In the genomic region with DNA sequence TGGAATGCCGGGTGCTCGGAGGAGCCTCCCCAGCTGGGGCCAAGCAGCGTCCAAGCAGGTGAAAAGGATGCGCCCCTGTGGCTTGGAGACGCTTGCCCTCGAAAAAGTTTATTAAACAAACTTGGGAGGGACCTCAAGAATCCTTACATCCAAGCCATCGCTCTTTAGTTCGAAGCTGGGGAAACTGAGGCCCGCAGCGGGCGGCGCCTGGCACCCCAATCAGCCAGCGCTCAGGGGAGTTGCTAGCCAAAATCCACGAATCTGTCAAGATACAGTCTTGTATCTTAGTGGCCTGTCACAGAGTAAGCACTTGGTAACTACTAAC, we compare ENCODE assay signal across 9 cellular contexts. TPM values are rescaled to one million over a fixed set of nuclear protein-coding genes. Genes with fewer than 3 reads are reported as not detected.
DNase-seq lines count a peak whose midpoint lies in the region; ATAC-seq, FAIRE-seq and TF ChIP-seq lines count a peak whose summit lies in the region.
"Had no signal": no experiment of that assay in that cellular context is flagged by ENCODE, and none has a peak within 500 bp of the region (broad histone marks: within the 10 kb centered on the region; RNA-seq: fewer than 3 reads in every experiment).

No MANE protein-coding gene starts in this region.

- H3K79me2 ChIP-seq in K562 (ENCODE audit: control insufficient read depth, insufficient read depth, low read length) = peaks cover 9% of the 10 kb centered on the region; the same call in 2 of the 3 replicates

- peak overlapping the region; percentile 78 for H3K27ac Mint-ChIP-seq in memory B cell

- peak overlapping the region; percentile 98 for H2AFZ ChIP-seq in K562 (ENCODE audit: low read depth, low read length)

- no peak for TF ChIP-seq EP300 in K562 (IDR thresholded peaks at IDR 0.05; ENCODE audit: low read length)
- no peak for TF ChIP-seq EP300 in transverse colon (IDR thresholded peaks at IDR 0.05; ENCODE audit: low read depth)

- no peaks in the 10 kb centered on the region for H3K36me3 Mint-ChIP-seq in memory B cell

- H3K4me1 ChIP-seq in cardiac muscle cell (ENCODE audit: low read depth) (peaks cover 9% of the 10 kb centered on the region), right cardiac atrium (ENCODE audit: control insufficient read depth, insufficient read depth, low read length) (peaks cover 2% of the 10 kb centered on the region), K562 (replicated peaks in 1 of 2; ENCODE audit: control insufficient read depth in 2 of 2, insufficient read depth in 2 of 2, low read length in 2 of 2) (peaks cover 6 to 24% of the 10 kb centered on the region in 2 experiments; a peak in 4 of 5 replicates), transverse colon (peaks cover 8 to 14% (median 12%) of the 10 kb centered on the region in 4 donors)

- H3K36me3 ChIP-seq in cardiac muscle cell = no peaks in the 10 kb centered on the region
- H3K36me3 ChIP-seq in K562 (ENCODE audit: control insufficient read depth, insufficient read depth, low read length) = no peaks in the 10 kb centered on the region
- H3K36me3 ChIP-seq in transverse colon = no peaks in the 10 kb centered on the region

- no peaks in the 10 kb centered on the region for H3K9me3 Mint-ChIP-seq in memory B cell

- DNase-seq in cardiac muscle cell (ENCODE audit: low read depth in 1 of 2, low spot score in 1 of 2) (no peak), right cardiac atrium (no peak), K562 (ENCODE audit: extremely low read depth in 1 of 4, low spot score in 3 of 4) (no peak), memory B cell (ENCODE audit: low spot score in 2 of 2) (no peak), transverse colon (no peak), activated gamma-delta T cell treated with Interleukin-2 at 50 U/mL for 16 hours (no peak)

- H3K4me3 Mint-ChIP-seq in memory B cell = peak overlapping the region; percentile 88

- no peak for TF ChIP-seq RAD21 in K562 (CRISPR knock-in tag; conservative IDR thresholded peaks at IDR 0.05 in 1 of 2, IDR thresholded peaks at IDR 0.05 in 1 of 2)

- POLR2A ChIA-PET in K562 (lab: Yijun Ruan, JAX) = interaction anchor here (1.1 to 2.1 kb wide), 2 partner anchors 14 to 115 kb away, joined by 6 to 11 read pairs; a partner anchor contains a TSS

- ATAC-seq in right cardiac atrium (no peak), K562 (no peak), memory B cell (ENCODE audit: low read depth) (no peak), HG03457 (IDR thresholded peaks at IDR 0.05; ENCODE audit: unreplicated experiment) (no peak), GM18868 (IDR thresholded peaks at IDR 0.05; ENCODE audit: unreplicated experiment) (no peak)

- no peaks in the 10 kb centered on the region for H4K20me1 ChIP-seq in K562 (replicated peaks; ENCODE audit: control insufficient read depth, insufficient read depth, low read length)

- FAIRE-seq in K562 (lab: Jason Lieb, UNC) = no peak
- FAIRE-seq: TTC549 had no signal

- H3K27me3 ChIP-seq in cardiac muscle cell (no peaks in the 10 kb centered on the region), right cardiac atrium (ENCODE audit: control insufficient read depth, insufficient read depth) (no peaks in the 10 kb centered on the region), K562 (ENCODE audit: control insufficient read depth in 2 of 2, insufficient read depth in 2 of 2, low read length in 2 of 2) (no peaks in the 10 kb centered on the region), transverse colon (no peaks in the 10 kb centered on the region)

- peak overlapping the region; percentile 80 to 91; a peak in 3 of 4 replicates for H3K9ac ChIP-seq in K562 (ENCODE audit: insufficient read depth in 1 of 2, low read depth in 2 of 2, low read length in 2 of 2)

- H3K9me3 ChIP-seq in cardiac muscle cell (ENCODE audit: low read depth) (no peaks in the 10 kb centered on the region), right cardiac atrium (ENCODE audit: control insufficient read depth, low read length) (no peaks in the 10 kb centered on the region), K562 (replicated peaks; ENCODE audit: control insufficient read depth, insufficient read depth, low read depth, low read length) (no peaks in the 10 kb centered on the region), transverse colon (no peaks in the 10 kb centered on the region)

- peaks cover 18% of the 10 kb centered on the region for H3K4me1 Mint-ChIP-seq in memory B cell

- H3K4me3 ChIP-seq in cardiac muscle cell (peak overlapping the region; percentile 66), right cardiac atrium (ENCODE audit: low read length) (no peak overlapping the region), K562 (peak overlapping the region; percentile 76), transverse colon (peak overlapping the region in 3 of 4 donors; percentile 61 to 78 (median 70))

- no peak overlapping the region for H3K27ac ChIP-seq in cardiac muscle cell
- no peak overlapping the region for H3K27ac ChIP-seq in right cardiac atrium (ENCODE audit: low read length)
- H3K27ac ChIP-seq in K562 (ENCODE audit: extremely low read depth, low read depth, low read length) = no peak overlapping the region
- peak overlapping the region; percentile 71 to 88 (median 85) for H3K27ac ChIP-seq in transverse colon

- 28% methylated on average over 14 of the region's 14 CpGs for WGBS in right cardiac atrium
- WGBS in K562 (ENCODE audit: insufficient coverage, low coverage, missing lambda C conversion rate) = 36% methylated on average over 14 of the region's 14 CpGs
- 28% methylated on average over 14 of the region's 14 CpGs; no CpG with 5 or more reads in 1 of the 2 donors for WGBS in transverse colon (ENCODE audit: low coverage in 1 of 2), 2 donors

- no TSS peak for BruUV-seq in K562 (replicated peaks; lab: Mats Ljungman, UMichigan)

- no peak for TF ChIP-seq CTCF in cardiac muscle cell (IDR thresholded peaks at IDR 0.05; ENCODE audit: low read depth, low read length)
- no peak; a peak in 1 of 6 replicates for TF ChIP-seq CTCF in K562 (IDR thresholded peaks at IDR 0.05 in 2 of 3, conservative IDR thresholded peaks at IDR 0.05 in 1 of 3; ENCODE audit: insufficient read depth in 2 of 3, low read depth in 1 of 3, low read length in 3 of 3)
- no peak for TF ChIP-seq CTCF in transverse colon (IDR thresholded peaks at IDR 0.05)

- H3K9me1 ChIP-seq in K562 (ENCODE audit: control insufficient read depth, insufficient read depth, low read length) = no peaks in the 10 kb centered on the region

- H3K4me2 ChIP-seq in K562 (ENCODE audit: insufficient read depth, low read length) = peak overlapping the region; percentile 91

- H3K27me3 Mint-ChIP-seq in memory B cell = peaks cover 3% of the 10 kb centered on the region

- TF ChIP-seq POLR2A in K562 (conservative IDR thresholded peaks at IDR 0.05) (no peak), transverse colon (IDR thresholded peaks at IDR 0.05) (no peak)

- in situ Hi-C loops in K562 (cut with MboI) = loop anchor here (5.0 to 10.0 kb wide), 2 partner anchors 84 to 402 kb away; no protein-coding TSS in a partner anchor
- in situ Hi-C loops in transverse colon (cut with MboI; ENCODE audit: low pct_ligation_motif_present in 1 of 4, low pct_unique_long_range_greater_than_20kb in 1 of 4, low sequenced_read_pairs in 3 of 4) = loop anchor here (5.0 to 25.0 kb wide), 5 partner anchors 82 to 402 kb away; a partner anchor contains a TSS

- CTCF ChIA-PET in K562 (lab: Yijun Ruan, JAX; ENCODE audit: low intra/inter-chr PET ratio) = interaction anchor here (0.8 to 2.5 kb wide), 2 partner anchors 84 to 107 kb away, joined by 4 to 14 read pairs; no protein-coding TSS in a partner anchor

- intact Hi-C loops in right cardiac atrium (cut with DNase I) (loop anchor here (2.0 to 10.0 kb wide), 4 partner anchors 82 to 402 kb away; no protein-coding TSS in a partner anchor), K562 (cut with micrococcal nuclease) (loop anchor here (1.0 kb wide), 1 partner anchor 84 kb away; no protein-coding TSS in a partner anchor), transverse colon (cut with DNase I; ENCODE audit: low total_unique reads) (loop anchor here (10.0 kb wide), 2 partner anchors 142 to 402 kb away; no protein-coding TSS in a partner anchor)

RNA-seq across cellular contexts. Expression of a gene that starts 0.6 kb away (rescaled TPM):
- total RNA-seq in cardiac muscle cell (54.0 and 54.5 TPM in 2 replicates), right cardiac atrium (10 to 100 TPM in 3 of 4 donors, 1 to 10 TPM in 1; 9.8 to 14.6 (median 12.1) TPM), K562 (2014; rRNA removed) (24.0 and 24.9 TPM in 2 replicates), K562 (2014; rRNA removed; fragmentation: Illumina TruSeq; extraction: Trizol) (7.6 and 10.3 TPM in 2 replicates), K562 (2015; rRNA removed; fragmentation: Illumina TruSeq; extraction: Trizol) (8.9 and 10.0 TPM in 2 replicates), K562 (2021) (12.7 and 15.0 TPM in 2 replicates), transverse colon (10 to 100 TPM in 2 of 4 donors, 1 to 10 TPM in 2; 6.0 to 17.6 (median 9.5) TPM)
- polyA plus RNA-seq in cardiac muscle cell (58.7 and 65.7 TPM in 2 replicates), right cardiac atrium (20.9 TPM), K562 (2011; rRNA removed) (23.4 and 28.0 TPM in 2 replicates), K562 (2014; fragmentation: Illumina TruSeq; extraction: Trizol) (14.3 and 18.9 TPM in 2 replicates), K562 (2014; fragmentation: Nextera tagmentation; extraction: Ambion mirVana) (10 to 100 TPM in 1 of 2 experiments, 1 to 10 TPM in 1; 9.5 to 17.9 TPM), K562 (2014; rRNA removed) (26.5 and 28.8 TPM in 2 replicates)
- 15.4 and 25.4 TPM in 2 replicates for total RNA-seq in K562 (2011; cell fraction: chromatin; rRNA removed; ENCODE audit: low replicate concordance)
- 22.5 and 35.0 TPM in 2 replicates for total RNA-seq in K562 (2011; cell fraction: nucleolus; rRNA removed)
- 21.7 and 23.8 TPM in 2 replicates for total RNA-seq in K562 (2011; cell fraction: nucleoplasm; rRNA removed)
- polyA plus RNA-seq in K562 (2011; cell fraction: cytosol; rRNA removed) = 26.8 and 45.5 TPM in 2 replicates
- 43.7 and 59.8 TPM in 2 replicates for polyA plus RNA-seq in K562 (2011; cell fraction: nucleus; rRNA removed)
- polyA plus RNA-seq in K562 (2012) = 14.9 and 22.4 TPM in 2 replicates
- polyA minus RNA-seq in K562 (2011; rRNA and poly(A)+ RNA removed) = 7.7 and 16.5 TPM in 2 replicates
- polyA minus RNA-seq in K562 (2011; cell fraction: cytosol; rRNA and poly(A)+ RNA removed) = 6.1 and 8.9 TPM in 2 replicates
- polyA minus RNA-seq in K562 (2011; cell fraction: nucleus; rRNA and poly(A)+ RNA removed) = 11.6 and 13.3 TPM in 2 replicates

RNA-seq across cellular contexts. Expression of a gene that starts 15.2 kb away (rescaled TPM):
- total RNA-seq in cardiac muscle cell (26.8 and 27.1 TPM in 2 replicates), right cardiac atrium (10 to 100 TPM; 13.3 to 16.7 (median 16.3) TPM), K562 (2014; rRNA removed) (2.5 and 4.5 TPM in 2 replicates), K562 (2014; rRNA removed; fragmentation: Illumina TruSeq; extraction: Trizol) (1.1 TPM in 2 replicates), K562 (2015; rRNA removed; fragmentation: Illumina TruSeq; extraction: Trizol) (2.5 and 2.7 TPM in 2 replicates), K562 (2021) (7.4 and 7.5 TPM in 2 replicates), transverse colon (100 to 1,000 TPM in 1 of 4 donors, 10 to 100 TPM in 3; 15.3 to 112 (median 48.3) TPM)
- polyA plus RNA-seq in cardiac muscle cell (29.7 and 33.0 TPM in 2 replicates), right cardiac atrium (9.0 TPM), K562 (2011; rRNA removed) (2.5 and 2.9 TPM in 2 replicates), K562 (2014; fragmentation: Illumina TruSeq; extraction: Trizol) (3.3 and 5.5 TPM in 2 replicates), K562 (2014; fragmentation: Nextera tagmentation; extraction: Ambion mirVana) (under 1 TPM; 0.46 to 0.68 TPM), K562 (2014; rRNA removed) (4.3 and 6.2 TPM in 2 replicates)
- total RNA-seq in K562 (2011; cell fraction: chromatin; rRNA removed; ENCODE audit: low replicate concordance) = 7.3 and 21.2 TPM in 2 replicates
- total RNA-seq in K562 (2011; cell fraction: nucleolus; rRNA removed) = 8.8 and 12.7 TPM in 2 replicates
- 5.4 and 6.3 TPM in 2 replicates for total RNA-seq in K562 (2011; cell fraction: nucleoplasm; rRNA removed)
- 2.3 and 4.4 TPM in 2 replicates for polyA plus RNA-seq in K562 (2011; cell fraction: cytosol; rRNA removed)
- 8.0 and 15.0 TPM in 2 replicates for polyA plus RNA-seq in K562 (2011; cell fraction: nucleus; rRNA removed)
- 5.2 and 6.4 TPM in 2 replicates for polyA plus RNA-seq in K562 (2012)
- 4.3 and 5.0 TPM in 2 replicates for polyA minus RNA-seq in K562 (2011; rRNA and poly(A)+ RNA removed)
- polyA minus RNA-seq in K562 (2011; cell fraction: cytosol; rRNA and poly(A)+ RNA removed) = 2.9 and 5.5 TPM in 2 replicates
- polyA minus RNA-seq in K562 (2011; cell fraction: nucleus; rRNA and poly(A)+ RNA removed) = 14.0 and 14.4 TPM in 2 replicates

RNA-seq across cellular contexts. Expression of a gene that starts 23.9 kb away (rescaled TPM):
- total RNA-seq in cardiac muscle cell (14.1 and 16.7 TPM in 2 replicates), right cardiac atrium (100 to 1,000 TPM in 3 of 4 donors, 10 to 100 TPM in 1; 92.8 to 160 (median 131) TPM), K562 (2014; rRNA removed) (not detected in 2 replicates), K562 (2014; rRNA removed; fragmentation: Illumina TruSeq; extraction: Trizol) (not detected in 2 replicates), K562 (2015; rRNA removed; fragmentation: Illumina TruSeq; extraction: Trizol) (not detected in 2 replicates), K562 (2021) (0.24 and 0.36 TPM in 2 replicates), transverse colon (10 to 100 TPM; 39.7 to 67.3 (median 51.5) TPM)
- polyA plus RNA-seq in cardiac muscle cell (22.6 and 23.4 TPM in 2 replicates), right cardiac atrium (95.2 TPM), K562 (2011; rRNA removed) (not detected in 2 replicates), K562 (2014; fragmentation: Illumina TruSeq; extraction: Trizol) (not detected in 2 replicates), K562 (2014; fragmentation: Nextera tagmentation; extraction: Ambion mirVana) (under 1 TPM in 1 of 2 experiments, not detected in 1; 0.07 TPM), K562 (2014; rRNA removed) (not detected in 2 replicates)
- not detected in 2 replicates for total RNA-seq in K562 (2011; cell fraction: chromatin; rRNA removed; ENCODE audit: low replicate concordance)
- not detected in 2 replicates for total RNA-seq in K562 (2011; cell fraction: nucleolus; rRNA removed)
- total RNA-seq in K562 (2011; cell fraction: nucleoplasm; rRNA removed) = not detected in 2 replicates
- not detected in 2 replicates for polyA plus RNA-seq in K562 (2011; cell fraction: cytosol; rRNA removed)
- polyA plus RNA-seq in K562 (2011; cell fraction: nucleus; rRNA removed) = not detected in 2 replicates
- polyA plus RNA-seq in K562 (2012) = 1.0 TPM in 1 of 2 replicates, not detected in the other
- polyA minus RNA-seq in K562 (2011; rRNA and poly(A)+ RNA removed) = not detected in 2 replicates
- not detected in 2 replicates for polyA minus RNA-seq in K562 (2011; cell fraction: cytosol; rRNA and poly(A)+ RNA removed)
- polyA minus RNA-seq in K562 (2011; cell fraction: nucleus; rRNA and poly(A)+ RNA removed) = not detected in 2 replicates

RNA-seq across cellular contexts. Expression of a gene that starts 48.0 kb away (rescaled TPM):
- total RNA-seq in cardiac muscle cell (1.2 and 2.6 TPM in 2 replicates), right cardiac atrium (1 to 10 TPM; 2.5 to 6.3 (median 4.4) TPM), K562 (2014; rRNA removed) (0.05 TPM in 1 of 2 replicates, not detected in the other), K562 (2014; rRNA removed; fragmentation: Illumina TruSeq; extraction: Trizol) (not detected in 2 replicates), K562 (2015; rRNA removed; fragmentation: Illumina TruSeq; extraction: Trizol) (not detected in 2 replicates), K562 (2021) (not detected in 2 replicates), transverse colon (1 to 10 TPM; 2.2 to 7.2 (median 3.9) TPM)
- polyA plus RNA-seq in cardiac muscle cell (0.66 and 0.79 TPM in 2 replicates), right cardiac atrium (3.3 TPM), K562 (2011; rRNA removed) (not detected in 2 replicates), K562 (2014; fragmentation: Illumina TruSeq; extraction: Trizol) (not detected in 2 replicates), K562 (2014; fragmentation: Nextera tagmentation; extraction: Ambion mirVana) (not detected), K562 (2014; rRNA removed) (not detected in 2 replicates)
- not detected in 2 replicates for total RNA-seq in K562 (2011; cell fraction: chromatin; rRNA removed; ENCODE audit: low replicate concordance)
- not detected in 2 replicates for total RNA-seq in K562 (2011; cell fraction: nucleolus; rRNA removed)
- not detected in 2 replicates for total RNA-seq in K562 (2011; cell fraction: nucleoplasm; rRNA removed)
- not detected in 2 replicates for polyA plus RNA-seq in K562 (2011; cell fraction: cytosol; rRNA removed)
- polyA plus RNA-seq in K562 (2011; cell fraction: nucleus; rRNA removed) = 0.08 and 0.13 TPM in 2 replicates
- polyA plus RNA-seq in K562 (2012) = 0.11 TPM in 1 of 2 replicates, not detected in the other
- not detected in 2 replicates for polyA minus RNA-seq in K562 (2011; rRNA and poly(A)+ RNA removed)
- polyA minus RNA-seq in K562 (2011; cell fraction: cytosol; rRNA and poly(A)+ RNA removed) = not detected in 2 replicates
- not detected in 2 replicates for polyA minus RNA-seq in K562 (2011; cell fraction: nucleus; rRNA and poly(A)+ RNA removed)

Comparison
In these comparisons a context has a peak if more than half of its experiments do, and no peak if none do; other contexts are left out.
1. H3K27ac ChIP-seq: peak in transverse colon (4 of 4); none in cardiac muscle cell (single experiment), right cardiac atrium (single experiment) and K562 (single experiment).
2. RNA of a gene that starts 23.9 kb away (total RNA-seq): 92.8 to 160 TPM in right cardiac atrium, 39.7 to 67.3 TPM in transverse colon and 14.1 to 16.7 TPM in cardiac muscle cell; 0.24 to 0.36 TPM in K562; every median in the first group is over 10 times any median in the second.